ENCODE assay signal across 8 cellular contexts in the genomic region with DNA sequence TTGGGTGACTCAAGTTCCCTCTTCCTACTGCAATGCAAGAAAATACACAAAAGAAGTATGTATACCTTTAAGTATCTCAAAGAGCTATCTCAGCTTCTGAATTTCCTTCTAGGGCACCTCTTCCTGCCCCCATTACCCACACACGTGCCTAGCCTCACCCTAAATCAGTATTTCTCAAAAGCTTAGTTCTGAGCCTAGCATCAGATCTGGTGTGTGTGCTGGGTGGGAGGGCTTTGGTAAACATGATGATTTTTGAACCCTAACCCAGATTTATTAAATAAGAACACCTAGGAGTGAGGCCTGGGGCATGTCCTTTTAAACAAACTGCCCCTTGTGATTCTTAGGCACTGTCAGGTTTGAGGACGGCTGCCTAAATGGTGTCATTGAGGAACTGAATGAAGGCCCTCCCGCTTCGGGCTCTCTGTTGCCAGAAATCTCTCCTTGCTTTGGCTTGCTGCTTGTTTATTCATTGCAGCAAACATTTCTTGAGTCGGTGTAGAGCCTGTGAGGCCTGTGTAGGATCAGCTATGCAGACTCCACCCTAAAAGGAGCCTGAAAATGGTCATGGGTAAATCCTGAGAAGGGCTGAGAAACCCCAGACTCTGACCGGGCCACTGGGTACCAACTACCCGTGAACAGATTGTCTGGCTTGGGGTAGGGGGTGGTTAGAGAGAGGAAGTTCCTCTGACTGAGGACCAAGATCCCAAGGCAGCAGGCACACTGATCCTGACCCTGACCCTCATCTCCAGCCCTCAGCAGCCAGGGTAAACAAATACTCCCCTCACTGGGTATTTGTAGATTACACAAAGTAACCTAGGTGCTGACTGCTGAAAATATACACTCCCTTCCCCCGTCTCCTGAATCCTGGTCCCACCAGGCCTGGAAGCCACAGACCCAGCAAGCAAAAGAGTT. TPM values are rescaled to one million over a fixed set of nuclear protein-coding genes. Genes with fewer than 3 reads are reported as not detected.
DNase-seq lines count a peak whose midpoint lies in the region; ATAC-seq, FAIRE-seq and TF ChIP-seq lines count a peak whose summit lies in the region.

No MANE protein-coding gene starts in this region.

- no peaks in the 10 kb centered on the region for H3K9me3 ChIP-seq in astrocyte (ENCODE audit: insufficient read depth, low read depth, low read length)
- H3K9me3 ChIP-seq in transverse colon, result no peaks in the 10 kb centered on the region

- H3K27me3 Mint-ChIP-seq in activated naive CD4-positive, alpha-beta T cell treated with anti-CD3 and anti-CD28 coated beads, Interleukin-2, amount 50 U/mL, for 24 hours, result no peaks in the 10 kb centered on the region
- peaks cover 21% of the 10 kb centered on the region for H3K27me3 Mint-ChIP-seq in astrocyte (ENCODE audit: low read depth, unreplicated experiment)
- H3K27me3 Mint-ChIP-seq in memory B cell, result no peaks in the 10 kb centered on the region

- no peak overlapping the region for H3K27ac ChIP-seq in astrocyte (ENCODE audit: low read depth, low read length)
- peak overlapping the region; percentile 95 to 99 (median 99) for H3K27ac ChIP-seq in transverse colon

- H3K4me3 Mint-ChIP-seq in activated naive CD4-positive, alpha-beta T cell treated with anti-CD3 and anti-CD28 coated beads, Interleukin-2, amount 50 U/mL, for 24 hours, result peak overlapping the region; percentile 98
- peak overlapping the region; percentile 27 for H3K4me3 Mint-ChIP-seq in astrocyte (ENCODE audit: unreplicated experiment)
- H3K4me3 Mint-ChIP-seq in memory B cell, result peak overlapping the region; percentile 82

- no peaks in the 10 kb centered on the region for H3K9me3 Mint-ChIP-seq in activated naive CD4-positive, alpha-beta T cell treated with anti-CD3 and anti-CD28 coated beads, Interleukin-2, amount 50 U/mL, for 24 hours
- no peaks in the 10 kb centered on the region for H3K9me3 Mint-ChIP-seq in astrocyte (ENCODE audit: unreplicated experiment)
- H3K9me3 Mint-ChIP-seq in memory B cell, result no peaks in the 10 kb centered on the region

- no peaks in the 10 kb centered on the region for H3K79me2 ChIP-seq in astrocyte (ENCODE audit: insufficient read depth, low read length)

- H3K36me3 ChIP-seq in astrocyte (ENCODE audit: insufficient read depth, low read length) (no peaks in the 10 kb centered on the region), transverse colon (no peaks in the 10 kb centered on the region)

- intact Hi-C loops in transverse colon (cut with DNase I; ENCODE audit: low total_unique reads), result loop anchor here (5.0 kb wide), 1 partner anchor 34 kb away; no protein-coding TSS in a partner anchor

- WGBS in transverse colon (ENCODE audit: low coverage in 1 of 2), 2 donors, result 39 to 57% methylated on average over 4 to 8 of the region's 8 CpGs

- no peak overlapping the region for H3K4me2 ChIP-seq in astrocyte (ENCODE audit: low read length)

- ATAC-seq in memory B cell (ENCODE audit: low read depth), result no peak
- no peak for ATAC-seq in GM21367 (IDR thresholded peaks at IDR 0.05; ENCODE audit: unreplicated experiment)

- no peak for TF ChIP-seq EP300 in transverse colon (IDR thresholded peaks at IDR 0.05; ENCODE audit: low read depth)

- no peak overlapping the region for H3K9ac ChIP-seq in astrocyte (ENCODE audit: low read length)

- peaks cover 11% of the 10 kb centered on the region for H3K27me3 ChIP-seq in astrocyte (ENCODE audit: insufficient read depth, low read length)
- H3K27me3 ChIP-seq in transverse colon, result no peaks in the 10 kb centered on the region

- no peak for DNase-seq in activated naive CD4-positive, alpha-beta T cell (lab: John Stamatoyannopoulos, UW)
- DNase-seq in astrocyte (ENCODE audit: low read depth) (no peak), memory B cell (ENCODE audit: low spot score in 2 of 2) (no peak), transverse colon (no peak), GM03348 (ENCODE audit: low spot score) (no peak)
- DNase-seq in stimulated activated CD4-positive, alpha-beta T cell treated with anti-CD3 and anti-CD28 coated beads, Interleukin-2, amount 100 ng/mL, for 48 hours, result no peak

- peaks cover 25% of the 10 kb centered on the region for H3K4me1 ChIP-seq in astrocyte (ENCODE audit: insufficient read depth, low read length)
- peaks cover 34 to 62% (median 40%) of the 10 kb centered on the region in 4 donors for H3K4me1 ChIP-seq in transverse colon

- TF ChIP-seq CTCF in astrocyte (IDR thresholded peaks at IDR 0.05; ENCODE audit: insufficient read depth, low read depth, low read length) (no peak), transverse colon (IDR thresholded peaks at IDR 0.05) (no peak)

- no peak overlapping the region for H2AFZ ChIP-seq in astrocyte (ENCODE audit: low read depth, low read length)

- H3K4me3 ChIP-seq in astrocyte (ENCODE audit: insufficient read depth, low read depth, low read length) (no peak overlapping the region), transverse colon (peak overlapping the region in 2 of 4 donors; percentile 74 to 81)

- H3K4me1 Mint-ChIP-seq in activated naive CD4-positive, alpha-beta T cell treated with anti-CD3 and anti-CD28 coated beads, Interleukin-2, amount 50 U/mL, for 24 hours, result peaks cover 88% of the 10 kb centered on the region
- H3K4me1 Mint-ChIP-seq in astrocyte (ENCODE audit: low read depth, unreplicated experiment) (peaks cover 23% of the 10 kb centered on the region), memory B cell (peaks cover 52% of the 10 kb centered on the region)

- no peaks in the 10 kb centered on the region for H4K20me1 ChIP-seq in astrocyte (ENCODE audit: insufficient read depth, low read length)

- in situ Hi-C loops in transverse colon (cut with MboI; ENCODE audit: low pct_ligation_motif_present in 1 of 4, low pct_unique_long_range_greater_than_20kb in 1 of 4, low sequenced_read_pairs in 3 of 4), result loop anchor here in 2 of 4 donors (10.0 kb wide), 1 partner anchor 67 kb away; no protein-coding TSS in a partner anchor

- FAIRE-seq in astrocyte (lab: Jason Lieb, UNC), result no peak

- peak overlapping the region; percentile 96 for H3K27ac Mint-ChIP-seq in activated naive CD4-positive, alpha-beta T cell treated with anti-CD3 and anti-CD28 coated beads, Interleukin-2, amount 50 U/mL, for 24 hours
- H3K27ac Mint-ChIP-seq in astrocyte (ENCODE audit: unreplicated experiment), result peak overlapping the region; percentile 6
- peak overlapping the region; percentile 40 for H3K27ac Mint-ChIP-seq in memory B cell

- no peaks in the 10 kb centered on the region for H3K36me3 Mint-ChIP-seq in activated naive CD4-positive, alpha-beta T cell treated with anti-CD3 and anti-CD28 coated beads, Interleukin-2, amount 50 U/mL, for 24 hours
- H3K36me3 Mint-ChIP-seq in astrocyte (ENCODE audit: low read depth, unreplicated experiment) (no peaks in the 10 kb centered on the region), memory B cell (no peaks in the 10 kb centered on the region)

- TF ChIP-seq POLR2A in transverse colon (IDR thresholded peaks at IDR 0.05), result no peak

RNA-seq across cellular contexts. Expression of a gene that starts 3.0 kb away (rescaled TPM):
- total RNA-seq in astrocyte (2.2 and 2.5 TPM in 2 replicates), transverse colon (100 to 1,000 TPM in 1 of 4 donors, 10 to 100 TPM in 3; 10.7 to 107 (median 77.3) TPM)

Comparison
In these comparisons a context has a peak if more than half of its experiments do, and no peak if none do; other contexts are left out.
1. H3K27ac Mint-ChIP-seq: peak in every context shown above with its lines; median percentile 96 in activated naive CD4-positive, alpha-beta T cell treated with anti-CD3 and anti-CD28 coated beads, Interleukin-2, amount 50 U/mL, for 24 hours; 40 in memory B cell; 6 in astrocyte.
2. H3K4me3 Mint-ChIP-seq: peak in every context shown above with its lines; median percentile 98 in activated naive CD4-positive, alpha-beta T cell treated with anti-CD3 and anti-CD28 coated beads, Interleukin-2, amount 50 U/mL, for 24 hours; 82 in memory B cell; 27 in astrocyte.